ENCODE assay signal across 13 cellular contexts in genomic region chr11:107696140-107696539, GRCh38. TPM values are rescaled to one million over a fixed set of nuclear protein-coding genes. Genes with fewer than 3 reads are reported as not detected.
DNase-seq lines count a peak whose midpoint lies in the region; ATAC-seq and TF ChIP-seq lines count a peak whose summit lies in the region.
"Had no signal": no experiment of that assay in that cellular context is flagged by ENCODE, and none has a peak within 500 bp of the region (broad histone marks: within the 10 kb centered on the region; RNA-seq: fewer than 3 reads in every experiment).

No MANE protein-coding gene starts in this region.

- H3K9me3 ChIP-seq in fibroblast of lung (ENCODE audit: control insufficient read depth, insufficient read depth, low read depth, low read length) (no peaks in the 10 kb centered on the region), Peyer's patch (no peaks in the 10 kb centered on the region), tibial artery (no peaks in the 10 kb centered on the region)
- H3K9me3 ChIP-seq in CD4-positive, alpha-beta T cell (ENCODE audit: control insufficient read depth, low read length): no peaks in the 10 kb centered on the region

- H3K4me2 ChIP-seq in fibroblast of lung (ENCODE audit: extremely low read depth, insufficient read depth, low read length): peak overlapping the region; percentile 57

- H3K4me3 ChIP-seq in fibroblast of lung (replicated peaks in 1 of 4; ENCODE audit: control extremely low read depth in 1 of 4, insufficient read depth in 1 of 4, low read depth in 3 of 4, low read length in 4 of 4): no peak overlapping the region
- H3K4me3 ChIP-seq in Peyer's patch: no peak overlapping the region
- H3K4me3 ChIP-seq in tibial artery: no peak overlapping the region

- no peak overlapping the region for H3K4me3 Mint-ChIP-seq in CD4-positive, alpha-beta T cell

- TF ChIP-seq CTCF in fibroblast of lung (conservative IDR thresholded peaks at IDR 0.05 in 1 of 2, IDR thresholded peaks at IDR 0.05 in 1 of 2; ENCODE audit: low read depth in 1 of 2, low read length in 2 of 2) (no peak), Peyer's patch (IDR thresholded peaks at IDR 0.05) (no peak), tibial artery (IDR thresholded peaks at IDR 0.05) (no peak)
- no peak for TF ChIP-seq CTCF in CD4-positive, alpha-beta T cell (IDR thresholded peaks at IDR 0.05)

- H3K4me1 ChIP-seq in fibroblast of lung (ENCODE audit: control insufficient read depth, extremely low read depth, insufficient read depth, low read length) (peaks cover 9% of the 10 kb centered on the region), Peyer's patch (no peaks in the 10 kb centered on the region), tibial artery (peaks cover 0 to 4% (median 0%) of the 10 kb centered on the region in 4 donors)

- H3K27ac Mint-ChIP-seq in CD4-positive, alpha-beta T cell: no peak overlapping the region

- H3K79me2 ChIP-seq in fibroblast of lung (ENCODE audit: control insufficient read depth, insufficient read depth, low read length): no peaks in the 10 kb centered on the region

- no peak for ATAC-seq in CD4-positive, alpha-beta T cell (ENCODE audit: poor library complexity)

- no peaks in the 10 kb centered on the region for H3K9me3 Mint-ChIP-seq in CD4-positive, alpha-beta T cell

- TF ChIP-seq POLR2A in Peyer's patch (IDR thresholded peaks at IDR 0.05): no peak

- intact Hi-C loops in tibial artery (cut with DNase I; ENCODE audit: low total_unique reads): no loop called here
- intact Hi-C loops in CD4-positive, alpha-beta T cell (cut with DNase I, micrococcal nuclease): no loop called here

- H3K9ac ChIP-seq in fibroblast of lung (ENCODE audit: insufficient read depth, low read length): no peak overlapping the region

- H3K27ac ChIP-seq in fibroblast of lung (ENCODE audit: insufficient read depth, low read length) (no peak overlapping the region), Peyer's patch (peak overlapping the region in 1 of 4 donors; percentile 12), tibial artery (no peak overlapping the region)
- no peak overlapping the region for H3K27ac ChIP-seq in CD4-positive, alpha-beta T cell (ENCODE audit: low read depth, low read length)

- H3K27me3 Mint-ChIP-seq in CD4-positive, alpha-beta T cell: peaks cover 49% of the 10 kb centered on the region

- POLR2A ChIA-PET in CD4-positive, alpha-beta T cell (lab: Charles Lee): no interaction called here

- DNase-seq in GM03348 (ENCODE audit: low spot score): peak; percentile 81
- peak; percentile 88 for DNase-seq in RKO (ENCODE audit: low spot score)
- peak; percentile 93 to 97 for DNase-seq in fibroblast of lung (ENCODE audit: low read depth in 2 of 2)
- DNase-seq in pulmonary artery endothelial cell (ENCODE audit: low read depth, low spot score): peak; percentile 85
- DNase-seq in Peyer's patch: no peak
- DNase-seq in DMS 273 (lab: John Stamatoyannopoulos, UW; ENCODE audit: unreplicated experiment): no peak
- no peak for DNase-seq in tibial artery
- no peak for DNase-seq in CD4-positive, alpha-beta T cell
- DNase-seq: activated CD4-positive, alpha-beta T cell treated with anti-CD3 and anti-CD28 coated beads for 4 hours; activated naive CD4-positive, alpha-beta T cell treated with anti-CD3 and anti-CD28 coated beads, Interleukin-2, amount 50 U/mL, for 16 hours; NCI-H1694 treated with DMSO at 0.1 percent for 48 hours; stimulated activated CD4-positive, alpha-beta T cell treated with anti-CD3 and anti-CD28 coated beads, Interleukin-4, amount 100 ng/mL, for 24 hours; substantia nigra had no signal

- H3K36me3 ChIP-seq in fibroblast of lung (ENCODE audit: control insufficient read depth, insufficient read depth, low read length) (no peaks in the 10 kb centered on the region), Peyer's patch (no peaks in the 10 kb centered on the region), tibial artery (no peaks in the 10 kb centered on the region)

- CTCF ChIA-PET in CD4-positive, alpha-beta T cell (lab: Charles Lee): interaction anchor here (1.5 kb wide), 1 partner anchor 14 kb away, joined by 3 read pairs; no protein-coding TSS in a partner anchor

- no peaks in the 10 kb centered on the region for H3K27me3 ChIP-seq in fibroblast of lung (ENCODE audit: control insufficient read depth, insufficient read depth, low read length)
- H3K27me3 ChIP-seq in Peyer's patch: no peaks in the 10 kb centered on the region
- peaks cover 0 to 4% of the 10 kb centered on the region in 2 donors for H3K27me3 ChIP-seq in tibial artery
- peaks cover 19% of the 10 kb centered on the region for H3K27me3 ChIP-seq in CD4-positive, alpha-beta T cell (ENCODE audit: control insufficient read depth, insufficient read depth, low read length)

- no peaks in the 10 kb centered on the region for H3K4me1 Mint-ChIP-seq in CD4-positive, alpha-beta T cell (ENCODE audit: low read depth)

- H2AFZ ChIP-seq in fibroblast of lung (ENCODE audit: low read length): no peak overlapping the region

- H4K20me1 ChIP-seq in fibroblast of lung (ENCODE audit: control insufficient read depth, extremely low read depth, insufficient read depth, low read length): no peaks in the 10 kb centered on the region

- H3K36me3 Mint-ChIP-seq in CD4-positive, alpha-beta T cell (ENCODE audit: low read depth): no peaks in the 10 kb centered on the region

RNA-seq across cellular contexts. Expression of gene SLN, which starts 15.7 kb away (rescaled TPM):
- total RNA-seq in fibroblast of lung (not detected in 2 replicates), pulmonary artery endothelial cell (not detected in 2 replicates), Peyer's patch (not detected)
- not detected in 2 replicates for polyA plus RNA-seq in fibroblast of lung
- polyA plus RNA-seq in fibroblast of lung (2012): not detected in 2 replicates
- polyA minus RNA-seq in fibroblast of lung (ENCODE audit: low replicate concordance): not detected in 2 replicates
- total RNA-seq in CD4-positive, alpha-beta T cell: not detected

Comparison
In these comparisons a context has a peak if more than half of its experiments do, and no peak if none do; other contexts are left out.
1. DNase-seq: peak in GM03348 (single experiment), RKO (single experiment), fibroblast of lung (2 of 2) and pulmonary artery endothelial cell (single experiment); none in Peyer's patch (0 of 3), DMS 273 (single experiment), tibial artery (0 of 2) and CD4-positive, alpha-beta T cell (0 of 10).